In genomic region chr10:69861251-69862240, GRCh38 we compare ENCODE assay signal across 8 cellular contexts. TPM values are rescaled to one million over a fixed set of nuclear protein-coding genes. Genes with fewer than 3 reads are reported as not detected.
DNase-seq lines count a peak whose midpoint lies in the region; ATAC-seq, FAIRE-seq and TF ChIP-seq lines count a peak whose summit lies in the region.

No MANE protein-coding gene starts in this region.

- ATAC-seq in activated CD8-positive, alpha-beta T cell treated with anti-CD3 and anti-CD28 coated beads, Interleukin-2, amount 10 ng/mL, durations not matched to agents 7 days and 5 days = peak; percentile 40
- peak; percentile 69 for ATAC-seq in left lobe of liver
- no peak for ATAC-seq in GM21447 (IDR thresholded peaks at IDR 0.05; ENCODE audit: unreplicated experiment)
- no peak for ATAC-seq in HG02885 (IDR thresholded peaks at IDR 0.05; ENCODE audit: poor library complexity, unreplicated experiment)

- no peaks in the 10 kb centered on the region for H3K27me3 ChIP-seq in BJ (ENCODE audit: control insufficient read depth, insufficient read depth, low read length)
- peaks cover 6% of the 10 kb centered on the region for H3K27me3 ChIP-seq in HL-60 (ENCODE audit: insufficient read depth, poor library complexity, severe bottlenecking)
- H3K27me3 ChIP-seq in SJCRH30 = no peaks in the 10 kb centered on the region

- no peak overlapping the region for H3K4me3 ChIP-seq in BJ (ENCODE audit: low read depth, low read length)
- H3K4me3 ChIP-seq in HL-60 (replicated peaks; ENCODE audit: insufficient read depth, low read length) = no peak overlapping the region
- no peak overlapping the region for H3K4me3 ChIP-seq in SJCRH30

- H3K4me1 ChIP-seq in SJCRH30 = no peaks in the 10 kb centered on the region

- peaks cover 13% of the 10 kb centered on the region for H3K4me1 Mint-ChIP-seq in activated CD8-positive, alpha-beta T cell treated with anti-CD3 and anti-CD28 coated beads, Interleukin-2, amount 10 ng/mL, durations not matched to agents 7 days and 5 days (ENCODE audit: low read depth)

- no peaks in the 10 kb centered on the region for H3K36me3 ChIP-seq in BJ (ENCODE audit: control insufficient read depth, insufficient read depth, low read length)
- no peaks in the 10 kb centered on the region for H3K36me3 ChIP-seq in SJCRH30

- H3K27ac ChIP-seq in HL-60 (replicated peaks) (no peak overlapping the region), SJCRH30 (no peak overlapping the region)

- DNase-seq in BJ (ENCODE audit: low read depth) (peak; percentile 39), HL-60 (ENCODE audit: low read depth in 1 of 2, low spot score in 1 of 2) (peak; percentile 8 to 12), left lobe of liver (ENCODE audit: low spot score) (no peak), frontal cortex (ENCODE audit: low spot score in 2 of 2) (no peak), SJCRH30 (no peak)
- DNase-seq in activated CD8-positive, alpha-beta T cell treated with anti-CD3 and anti-CD28 coated beads, Interleukin-2, amount 10 ng/mL, durations not matched to agents 7 days and 5 days = peak; percentile 22

- H3K27ac Mint-ChIP-seq in activated CD8-positive, alpha-beta T cell treated with anti-CD3 and anti-CD28 coated beads, Interleukin-2, amount 10 ng/mL, durations not matched to agents 7 days and 5 days = no peak overlapping the region

- TF ChIP-seq CTCF in BJ (IDR thresholded peaks at IDR 0.05; ENCODE audit: insufficient read depth, low read depth, low read length) (peak; percentile 50), HL-60 (IDR thresholded peaks at IDR 0.05; ENCODE audit: insufficient read depth, low read length) (no peak)

- no peaks in the 10 kb centered on the region for H3K9me3 Mint-ChIP-seq in activated CD8-positive, alpha-beta T cell treated with anti-CD3 and anti-CD28 coated beads, Interleukin-2, amount 10 ng/mL, durations not matched to agents 7 days and 5 days (ENCODE audit: insufficient read depth)

- H3K9me3 ChIP-seq in SJCRH30 (replicated peaks) = no peaks in the 10 kb centered on the region

- CTCF ChIA-PET in BJ (lab: Yijun Ruan, JAX) = interaction anchor here (0.6 to 1.8 kb wide), 6 partner anchors 10 to 97 kb away, joined by 3 to 5 read pairs (median 3); partner anchors contain the start of gene COL13A1
- CTCF ChIA-PET in activated CD8-positive, alpha-beta T cell treated with anti-CD3 and anti-CD28 coated beads, Interleukin-2, amount 10 ng/mL, durations not matched to agents 7 days and 5 days (lab: Charles Lee) = interaction anchor here (1.4 kb wide), 1 partner anchor 53 kb away, joined by 4 read pairs; no protein-coding TSS in a partner anchor

- H3K27me3 Mint-ChIP-seq in activated CD8-positive, alpha-beta T cell treated with anti-CD3 and anti-CD28 coated beads, Interleukin-2, amount 10 ng/mL, durations not matched to agents 7 days and 5 days (ENCODE audit: low read depth) = peaks cover 11% of the 10 kb centered on the region

- POLR2A ChIA-PET in BJ (lab: Charles Lee) = no interaction called here
- POLR2A ChIA-PET in activated CD8-positive, alpha-beta T cell treated with anti-CD3 and anti-CD28 coated beads, Interleukin-2, amount 10 ng/mL, durations not matched to agents 7 days and 5 days (lab: Charles Lee) = no interaction called here

- H3K36me3 Mint-ChIP-seq in activated CD8-positive, alpha-beta T cell treated with anti-CD3 and anti-CD28 coated beads, Interleukin-2, amount 10 ng/mL, durations not matched to agents 7 days and 5 days (ENCODE audit: low read depth) = no peaks in the 10 kb centered on the region

- no peak for FAIRE-seq in frontal cortex (lab: Jason Lieb, UNC)

- H3K4me3 Mint-ChIP-seq in activated CD8-positive, alpha-beta T cell treated with anti-CD3 and anti-CD28 coated beads, Interleukin-2, amount 10 ng/mL, durations not matched to agents 7 days and 5 days = no peak overlapping the region

RNA-seq across cellular contexts. Expression of gene COL13A1, which starts 59.8 kb away (rescaled TPM):
- polyA plus RNA-seq in BJ (2011; rRNA removed) = 9.8 and 11.9 TPM in 2 replicates
- 2.3 and 2.9 TPM in 2 replicates for polyA minus RNA-seq in BJ (2011; rRNA and poly(A)+ RNA removed)
- total RNA-seq in activated CD8-positive, alpha-beta T cell treated with anti-CD3 and anti-CD28 coated beads, Interleukin-2, amount 10 ng/mL, durations not matched to agents 7 days and 5 days = not detected
- 0.48 TPM for total RNA-seq in left lobe of liver
- 2.0 TPM for total RNA-seq in frontal cortex
- total RNA-seq in SJCRH30 (2014; rRNA removed; shearing (Covaris generic)) = 0.20 and 0.26 TPM in 2 replicates

Comparison
In these comparisons a context has a peak if more than half of its experiments do, and no peak if none do; other contexts are left out.
1. DNase-seq: peak in BJ (single experiment), HL-60 (2 of 2) and activated CD8-positive, alpha-beta T cell treated with anti-CD3 and anti-CD28 coated beads, Interleukin-2, amount 10 ng/mL, durations not matched to agents 7 days and 5 days (single experiment); none in left lobe of liver (single experiment), frontal cortex (0 of 2) and SJCRH30 (0 of 2).
2. ATAC-seq: peak in activated CD8-positive, alpha-beta T cell treated with anti-CD3 and anti-CD28 coated beads, Interleukin-2, amount 10 ng/mL, durations not matched to agents 7 days and 5 days (single experiment) and left lobe of liver (single experiment); none in GM21447 (single experiment) and HG02885 (single experiment).